ENCODE assay signal across 1 cellular context in the genomic region with DNA sequence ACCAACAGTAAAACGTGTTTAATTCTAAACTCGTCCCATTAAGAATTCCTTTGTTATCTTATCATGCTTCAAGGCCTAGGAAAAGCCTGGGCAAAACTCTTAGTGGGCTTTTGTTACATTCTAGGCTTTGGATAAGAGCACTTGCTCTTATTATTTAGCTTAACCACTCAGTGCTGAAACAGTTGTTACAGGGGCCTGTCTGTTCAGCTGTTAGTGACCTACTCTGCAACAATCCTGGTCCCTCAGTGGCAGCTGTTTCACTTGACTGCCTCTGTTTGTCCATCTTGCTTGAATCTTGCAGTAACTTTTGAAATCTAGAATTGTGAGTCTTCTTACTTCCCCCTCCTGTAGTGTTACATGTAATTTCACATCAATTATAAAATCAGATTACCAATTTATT.
TF ChIP-seq lines count a peak whose summit lies in the region.

No MANE protein-coding gene starts in this region.

TF ChIP-seq in GM23338, 12 proteins besides CTCF, POLR2A, EP300 and RAD21 (continued from another document):
- TF ChIP-seq, protein P1, sequence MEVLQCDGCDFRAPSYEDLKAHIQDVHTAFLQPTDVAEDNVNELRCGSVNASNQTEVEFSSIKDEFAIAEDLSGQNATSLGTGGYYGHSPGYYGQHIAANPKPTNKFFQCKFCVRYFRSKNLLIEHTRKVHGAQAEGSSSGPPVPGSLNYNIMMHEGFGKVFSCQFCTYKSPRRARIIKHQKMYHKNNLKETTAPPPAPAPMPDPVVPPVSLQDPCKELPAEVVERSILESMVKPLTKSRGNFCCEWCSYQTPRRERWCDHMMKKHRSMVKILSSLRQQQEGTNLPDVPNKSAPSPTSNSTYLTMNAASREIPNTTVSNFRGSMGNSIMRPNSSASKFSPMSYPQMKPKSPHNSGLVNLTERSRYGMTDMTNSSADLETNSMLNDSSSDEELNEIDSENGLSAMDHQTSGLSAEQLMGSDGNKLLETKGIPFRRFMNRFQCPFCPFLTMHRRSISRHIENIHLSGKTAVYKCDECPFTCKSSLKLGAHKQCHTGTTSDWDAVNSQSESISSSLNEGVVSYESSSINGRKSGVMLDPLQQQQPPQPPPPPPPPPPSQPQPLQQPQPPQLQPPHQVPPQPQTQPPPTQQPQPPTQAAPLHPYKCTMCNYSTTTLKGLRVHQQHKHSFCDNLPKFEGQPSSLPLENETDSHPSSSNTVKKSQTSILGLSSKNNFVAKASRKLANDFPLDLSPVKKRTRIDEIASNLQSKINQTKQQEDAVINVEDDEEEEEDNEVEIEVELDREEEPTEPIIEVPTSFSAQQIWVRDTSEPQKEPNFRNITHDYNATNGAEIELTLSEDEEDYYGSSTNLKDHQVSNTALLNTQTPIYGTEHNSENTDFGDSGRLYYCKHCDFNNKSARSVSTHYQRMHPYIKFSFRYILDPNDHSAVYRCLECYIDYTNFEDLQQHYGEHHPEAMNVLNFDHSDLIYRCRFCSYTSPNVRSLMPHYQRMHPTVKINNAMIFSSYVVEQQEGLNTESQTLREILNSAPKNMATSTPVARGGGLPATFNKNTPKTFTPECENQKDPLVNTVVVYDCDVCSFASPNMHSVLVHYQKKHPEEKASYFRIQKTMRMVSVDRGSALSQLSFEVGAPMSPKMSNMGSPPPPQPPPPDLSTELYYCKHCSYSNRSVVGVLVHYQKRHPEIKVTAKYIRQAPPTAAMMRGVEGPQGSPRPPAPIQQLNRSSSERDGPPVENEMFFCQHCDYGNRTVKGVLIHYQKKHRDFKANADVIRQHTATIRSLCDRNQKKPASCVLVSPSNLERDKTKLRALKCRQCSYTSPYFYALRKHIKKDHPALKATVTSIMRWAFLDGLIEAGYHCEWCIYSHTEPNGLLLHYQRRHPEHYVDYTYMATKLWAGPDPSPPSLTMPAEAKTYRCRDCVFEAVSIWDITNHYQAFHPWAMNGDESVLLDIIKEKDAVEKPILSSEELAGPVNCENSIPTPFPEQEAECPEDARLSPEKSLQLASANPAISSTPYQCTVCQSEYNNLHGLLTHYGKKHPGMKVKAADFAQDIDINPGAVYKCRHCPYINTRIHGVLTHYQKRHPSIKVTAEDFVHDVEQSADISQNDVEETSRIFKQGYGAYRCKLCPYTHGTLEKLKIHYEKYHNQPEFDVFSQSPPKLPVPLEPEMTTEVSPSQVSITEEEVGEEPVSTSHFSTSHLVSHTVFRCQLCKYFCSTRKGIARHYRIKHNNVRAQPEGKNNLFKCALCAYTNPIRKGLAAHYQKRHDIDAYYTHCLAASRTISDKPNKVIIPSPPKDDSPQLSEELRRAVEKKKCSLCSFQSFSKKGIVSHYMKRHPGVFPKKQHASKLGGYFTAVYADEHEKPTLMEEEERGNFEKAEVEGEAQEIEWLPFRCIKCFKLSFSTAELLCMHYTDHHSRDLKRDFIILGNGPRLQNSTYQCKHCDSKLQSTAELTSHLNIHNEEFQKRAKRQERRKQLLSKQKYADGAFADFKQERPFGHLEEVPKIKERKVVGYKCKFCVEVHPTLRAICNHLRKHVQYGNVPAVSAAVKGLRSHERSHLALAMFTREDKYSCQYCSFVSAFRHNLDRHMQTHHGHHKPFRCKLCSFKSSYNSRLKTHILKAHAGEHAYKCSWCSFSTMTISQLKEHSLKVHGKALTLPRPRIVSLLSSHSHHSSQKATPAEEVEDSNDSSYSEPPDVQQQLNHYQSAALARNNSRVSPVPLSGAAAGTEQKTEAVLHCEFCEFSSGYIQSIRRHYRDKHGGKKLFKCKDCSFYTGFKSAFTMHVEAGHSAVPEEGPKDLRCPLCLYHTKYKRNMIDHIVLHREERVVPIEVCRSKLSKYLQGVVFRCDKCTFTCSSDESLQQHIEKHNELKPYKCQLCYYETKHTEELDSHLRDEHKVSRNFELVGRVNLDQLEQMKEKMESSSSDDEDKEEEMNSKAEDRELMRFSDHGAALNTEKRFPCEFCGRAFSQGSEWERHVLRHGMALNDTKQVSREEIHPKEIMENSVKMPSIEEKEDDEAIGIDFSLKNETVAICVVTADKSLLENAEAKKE (CRISPR knock-in tag; IDR thresholded peaks at IDR 0.05): no peak
- no peak for TF ChIP-seq CREB1 (CRISPR knock-in tag; IDR thresholded peaks at IDR 0.05; ENCODE audit: low read depth)
- no peak for TF ChIP-seq JUNB (IDR thresholded peaks at IDR 0.05; ENCODE audit: unreplicated experiment)
- no peak for TF ChIP-seq EZH2phosphoT487 (IDR thresholded peaks at IDR 0.05; ENCODE audit: unreplicated experiment)
- TF ChIP-seq POLR2AphosphoS5 (IDR thresholded peaks at IDR 0.05; ENCODE audit: low read depth): no peak
- TF ChIP-seq ZNF331 (CRISPR knock-in tag; IDR thresholded peaks at IDR 0.05; ENCODE audit: low read depth): no peak
- no peak for TF ChIP-seq EZH2 (IDR thresholded peaks at IDR 0.05; ENCODE audit: low read depth, unreplicated experiment)
- TF ChIP-seq, protein P2, sequence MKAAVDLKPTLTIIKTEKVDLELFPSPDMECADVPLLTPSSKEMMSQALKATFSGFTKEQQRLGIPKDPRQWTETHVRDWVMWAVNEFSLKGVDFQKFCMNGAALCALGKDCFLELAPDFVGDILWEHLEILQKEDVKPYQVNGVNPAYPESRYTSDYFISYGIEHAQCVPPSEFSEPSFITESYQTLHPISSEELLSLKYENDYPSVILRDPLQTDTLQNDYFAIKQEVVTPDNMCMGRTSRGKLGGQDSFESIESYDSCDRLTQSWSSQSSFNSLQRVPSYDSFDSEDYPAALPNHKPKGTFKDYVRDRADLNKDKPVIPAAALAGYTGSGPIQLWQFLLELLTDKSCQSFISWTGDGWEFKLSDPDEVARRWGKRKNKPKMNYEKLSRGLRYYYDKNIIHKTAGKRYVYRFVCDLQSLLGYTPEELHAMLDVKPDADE (IDR thresholded peaks at IDR 0.05): no peak
- no peak for TF ChIP-seq ZNF114 (CRISPR knock-in tag; IDR thresholded peaks at IDR 0.05)
